In the genomic region with DNA sequence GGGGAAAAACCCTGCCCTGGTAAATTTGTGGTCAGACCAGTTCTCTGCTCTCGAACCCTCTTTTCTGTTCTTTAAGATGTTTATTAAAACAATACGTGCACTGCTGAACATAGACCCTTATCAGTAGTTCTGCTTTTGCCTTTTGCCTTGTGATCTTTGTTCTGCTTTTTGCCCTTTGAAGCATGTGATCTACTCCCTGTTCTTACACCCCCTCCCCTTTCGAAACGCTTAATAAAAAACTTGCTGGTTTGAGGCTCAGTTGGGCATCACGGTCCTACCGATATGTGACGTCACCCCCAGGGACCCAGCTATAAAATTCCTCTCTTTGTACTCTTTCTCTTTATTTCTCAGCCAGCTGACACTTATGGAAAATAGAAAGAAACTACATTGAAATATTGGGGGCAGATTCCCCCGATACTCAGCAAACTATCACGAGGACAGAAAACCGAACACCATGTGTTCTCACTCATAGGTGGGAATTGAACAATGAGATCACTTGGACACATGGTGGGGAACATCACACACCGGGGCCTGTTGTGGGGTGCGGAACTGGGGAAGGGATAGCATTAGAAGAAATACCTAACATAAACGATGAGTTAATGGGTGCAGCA, we compare ENCODE assay signal across 1 cellular context.
TF ChIP-seq lines count a peak whose summit lies in the region.

No MANE protein-coding gene starts in this region.

TF ChIP-seq in GM12878, 131 proteins besides CTCF, POLR2A, EP300 and RAD21:
- TF ChIP-seq, protein P1, sequence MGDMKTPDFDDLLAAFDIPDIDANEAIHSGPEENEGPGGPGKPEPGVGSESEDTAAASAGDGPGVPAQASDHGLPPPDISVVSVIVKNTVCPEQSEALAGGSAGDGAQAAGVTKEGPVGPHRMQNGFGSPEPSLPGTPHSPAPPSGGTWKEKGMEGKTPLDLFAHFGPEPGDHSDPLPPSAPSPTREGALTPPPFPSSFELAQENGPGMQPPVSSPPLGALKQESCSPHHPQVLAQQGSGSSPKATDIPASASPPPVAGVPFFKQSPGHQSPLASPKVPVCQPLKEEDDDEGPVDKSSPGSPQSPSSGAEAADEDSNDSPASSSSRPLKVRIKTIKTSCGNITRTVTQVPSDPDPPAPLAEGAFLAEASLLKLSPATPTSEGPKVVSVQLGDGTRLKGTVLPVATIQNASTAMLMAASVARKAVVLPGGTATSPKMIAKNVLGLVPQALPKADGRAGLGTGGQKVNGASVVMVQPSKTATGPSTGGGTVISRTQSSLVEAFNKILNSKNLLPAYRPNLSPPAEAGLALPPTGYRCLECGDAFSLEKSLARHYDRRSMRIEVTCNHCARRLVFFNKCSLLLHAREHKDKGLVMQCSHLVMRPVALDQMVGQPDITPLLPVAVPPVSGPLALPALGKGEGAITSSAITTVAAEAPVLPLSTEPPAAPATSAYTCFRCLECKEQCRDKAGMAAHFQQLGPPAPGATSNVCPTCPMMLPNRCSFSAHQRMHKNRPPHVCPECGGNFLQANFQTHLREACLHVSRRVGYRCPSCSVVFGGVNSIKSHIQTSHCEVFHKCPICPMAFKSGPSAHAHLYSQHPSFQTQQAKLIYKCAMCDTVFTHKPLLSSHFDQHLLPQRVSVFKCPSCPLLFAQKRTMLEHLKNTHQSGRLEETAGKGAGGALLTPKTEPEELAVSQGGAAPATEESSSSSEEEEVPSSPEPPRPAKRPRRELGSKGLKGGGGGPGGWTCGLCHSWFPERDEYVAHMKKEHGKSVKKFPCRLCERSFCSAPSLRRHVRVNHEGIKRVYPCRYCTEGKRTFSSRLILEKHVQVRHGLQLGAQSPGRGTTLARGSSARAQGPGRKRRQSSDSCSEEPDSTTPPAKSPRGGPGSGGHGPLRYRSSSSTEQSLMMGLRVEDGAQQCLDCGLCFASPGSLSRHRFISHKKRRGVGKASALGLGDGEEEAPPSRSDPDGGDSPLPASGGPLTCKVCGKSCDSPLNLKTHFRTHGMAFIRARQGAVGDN (IDR thresholded peaks at IDR 0.05), result peak; percentile 96
- TF ChIP-seq, protein P2, sequence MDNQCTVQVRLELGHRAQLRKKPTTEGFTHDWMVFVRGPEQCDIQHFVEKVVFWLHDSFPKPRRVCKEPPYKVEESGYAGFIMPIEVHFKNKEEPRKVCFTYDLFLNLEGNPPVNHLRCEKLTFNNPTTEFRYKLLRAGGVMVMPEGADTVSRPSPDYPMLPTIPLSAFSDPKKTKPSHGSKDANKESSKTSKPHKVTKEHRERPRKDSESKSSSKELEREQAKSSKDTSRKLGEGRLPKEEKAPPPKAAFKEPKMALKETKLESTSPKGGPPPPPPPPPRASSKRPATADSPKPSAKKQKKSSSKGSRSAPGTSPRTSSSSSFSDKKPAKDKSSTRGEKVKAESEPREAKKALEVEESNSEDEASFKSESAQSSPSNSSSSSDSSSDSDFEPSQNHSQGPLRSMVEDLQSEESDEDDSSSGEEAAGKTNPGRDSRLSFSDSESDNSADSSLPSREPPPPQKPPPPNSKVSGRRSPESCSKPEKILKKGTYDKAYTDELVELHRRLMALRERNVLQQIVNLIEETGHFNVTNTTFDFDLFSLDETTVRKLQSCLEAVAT (IDR thresholded peaks at IDR 0.05), result peak; percentile 98
- 0 out of 2 replicates have a peak, but pooled peaks have one; percentile 46 for TF ChIP-seq HDGF (IDR thresholded peaks at IDR 0.05)
- 0 out of 2 replicates have a peak, but pooled peaks have one; percentile 60 for TF ChIP-seq CBX5 (IDR thresholded peaks at IDR 0.05; ENCODE audit: low read depth)
- TF ChIP-seq ATF7 (IDR thresholded peaks at IDR 0.05; ENCODE audit: low read depth), result peak; percentile 98
- TF ChIP-seq IKZF2 (IDR thresholded peaks at IDR 0.05), result peak; percentile 40 to 77; a peak in 2 of 4 replicates
- TF ChIP-seq, protein P3, sequence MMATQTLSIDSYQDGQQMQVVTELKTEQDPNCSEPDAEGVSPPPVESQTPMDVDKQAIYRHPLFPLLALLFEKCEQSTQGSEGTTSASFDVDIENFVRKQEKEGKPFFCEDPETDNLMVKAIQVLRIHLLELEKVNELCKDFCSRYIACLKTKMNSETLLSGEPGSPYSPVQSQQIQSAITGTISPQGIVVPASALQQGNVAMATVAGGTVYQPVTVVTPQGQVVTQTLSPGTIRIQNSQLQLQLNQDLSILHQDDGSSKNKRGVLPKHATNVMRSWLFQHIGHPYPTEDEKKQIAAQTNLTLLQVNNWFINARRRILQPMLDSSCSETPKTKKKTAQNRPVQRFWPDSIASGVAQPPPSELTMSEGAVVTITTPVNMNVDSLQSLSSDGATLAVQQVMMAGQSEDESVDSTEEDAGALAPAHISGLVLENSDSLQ (IDR thresholded peaks at IDR 0.05), result peak; percentile 10; the same call in 1 of the 2 replicates
- TF ChIP-seq, protein P4, sequence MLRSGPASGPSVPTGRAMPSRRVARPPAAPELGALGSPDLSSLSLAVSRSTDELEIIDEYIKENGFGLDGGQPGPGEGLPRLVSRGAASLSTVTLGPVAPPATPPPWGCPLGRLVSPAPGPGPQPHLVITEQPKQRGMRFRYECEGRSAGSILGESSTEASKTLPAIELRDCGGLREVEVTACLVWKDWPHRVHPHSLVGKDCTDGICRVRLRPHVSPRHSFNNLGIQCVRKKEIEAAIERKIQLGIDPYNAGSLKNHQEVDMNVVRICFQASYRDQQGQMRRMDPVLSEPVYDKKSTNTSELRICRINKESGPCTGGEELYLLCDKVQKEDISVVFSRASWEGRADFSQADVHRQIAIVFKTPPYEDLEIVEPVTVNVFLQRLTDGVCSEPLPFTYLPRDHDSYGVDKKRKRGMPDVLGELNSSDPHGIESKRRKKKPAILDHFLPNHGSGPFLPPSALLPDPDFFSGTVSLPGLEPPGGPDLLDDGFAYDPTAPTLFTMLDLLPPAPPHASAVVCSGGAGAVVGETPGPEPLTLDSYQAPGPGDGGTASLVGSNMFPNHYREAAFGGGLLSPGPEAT (IDR thresholded peaks at IDR 0.05; ENCODE audit: low read depth), result peak; percentile 69
- TF ChIP-seq CREB1 (IDR thresholded peaks at IDR 0.05; ENCODE audit: low read depth), result peak; percentile 72
- peak; percentile 90 for TF ChIP-seq RAD51 (IDR thresholded peaks at IDR 0.05)
- peak; percentile 48; the same call in 1 of the 2 replicates for TF ChIP-seq BACH1 (IDR thresholded peaks at IDR 0.05; ENCODE audit: borderline replicate concordance)
- peak; percentile 63 for TF ChIP-seq RUNX3 (IDR thresholded peaks at IDR 0.05; ENCODE audit: low read length)
- 0 out of 2 replicates have a peak, but pooled peaks have one; percentile 12 for TF ChIP-seq IKZF1 (conservative IDR thresholded peaks at IDR 0.05)
- TF ChIP-seq NBN (IDR thresholded peaks at IDR 0.05), result peak; percentile 93
- TF ChIP-seq CREM (IDR thresholded peaks at IDR 0.05; ENCODE audit: low read depth), result peak; percentile 37; the same call in 1 of the 2 replicates
- peak; percentile 51; the same call in 1 of the 2 replicates for TF ChIP-seq DPF2 (IDR thresholded peaks at IDR 0.05)
- peak; percentile 63; the same call in 1 of the 2 replicates for TF ChIP-seq ZNF24 (IDR thresholded peaks at IDR 0.05)
- peak; percentile 29; the same call in 1 of the 2 replicates for TF ChIP-seq SPI1 (IDR thresholded peaks at IDR 0.05; ENCODE audit: borderline replicate concordance, insufficient read depth, low read depth, low read length)
- TF ChIP-seq, protein P5, sequence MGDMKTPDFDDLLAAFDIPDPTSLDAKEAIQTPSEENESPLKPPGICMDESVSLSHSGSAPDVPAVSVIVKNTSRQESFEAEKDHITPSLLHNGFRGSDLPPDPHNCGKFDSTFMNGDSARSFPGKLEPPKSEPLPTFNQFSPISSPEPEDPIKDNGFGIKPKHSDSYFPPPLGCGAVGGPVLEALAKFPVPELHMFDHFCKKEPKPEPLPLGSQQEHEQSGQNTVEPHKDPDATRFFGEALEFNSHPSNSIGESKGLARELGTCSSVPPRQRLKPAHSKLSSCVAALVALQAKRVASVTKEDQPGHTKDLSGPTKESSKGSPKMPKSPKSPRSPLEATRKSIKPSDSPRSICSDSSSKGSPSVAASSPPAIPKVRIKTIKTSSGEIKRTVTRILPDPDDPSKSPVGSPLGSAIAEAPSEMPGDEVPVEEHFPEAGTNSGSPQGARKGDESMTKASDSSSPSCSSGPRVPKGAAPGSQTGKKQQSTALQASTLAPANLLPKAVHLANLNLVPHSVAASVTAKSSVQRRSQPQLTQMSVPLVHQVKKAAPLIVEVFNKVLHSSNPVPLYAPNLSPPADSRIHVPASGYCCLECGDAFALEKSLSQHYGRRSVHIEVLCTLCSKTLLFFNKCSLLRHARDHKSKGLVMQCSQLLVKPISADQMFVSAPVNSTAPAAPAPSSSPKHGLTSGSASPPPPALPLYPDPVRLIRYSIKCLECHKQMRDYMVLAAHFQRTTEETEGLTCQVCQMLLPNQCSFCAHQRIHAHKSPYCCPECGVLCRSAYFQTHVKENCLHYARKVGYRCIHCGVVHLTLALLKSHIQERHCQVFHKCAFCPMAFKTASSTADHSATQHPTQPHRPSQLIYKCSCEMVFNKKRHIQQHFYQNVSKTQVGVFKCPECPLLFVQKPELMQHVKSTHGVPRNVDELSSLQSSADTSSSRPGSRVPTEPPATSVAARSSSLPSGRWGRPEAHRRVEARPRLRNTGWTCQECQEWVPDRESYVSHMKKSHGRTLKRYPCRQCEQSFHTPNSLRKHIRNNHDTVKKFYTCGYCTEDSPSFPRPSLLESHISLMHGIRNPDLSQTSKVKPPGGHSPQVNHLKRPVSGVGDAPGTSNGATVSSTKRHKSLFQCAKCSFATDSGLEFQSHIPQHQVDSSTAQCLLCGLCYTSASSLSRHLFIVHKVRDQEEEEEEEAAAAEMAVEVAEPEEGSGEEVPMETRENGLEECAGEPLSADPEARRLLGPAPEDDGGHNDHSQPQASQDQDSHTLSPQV (IDR thresholded peaks at IDR 0.05), result peak; percentile 85
- TF ChIP-seq MTA2 (IDR thresholded peaks at IDR 0.05; ENCODE audit: low read depth), result peak; percentile 76; the same call in 1 of the 2 replicates
- TF ChIP-seq BHLHE40 (IDR thresholded peaks at IDR 0.05; ENCODE audit: borderline replicate concordance in 1 of 2, low read depth in 2 of 2, low read length in 1 of 2), result peak in 1 of 2 experiments; percentile 66; a peak in 1 of 4 replicates
TF ChIP-seq in GM12878: peak in this region for 21; not testable (repeated sequence) for 110.
